ENCODE assay signal across 18 cellular contexts in genomic region chr10:14409247-14409646, GRCh38.
DNase-seq lines count a peak whose midpoint lies in the region; ATAC-seq lines count a peak whose summit lies in the region.
"Had no signal": no experiment of that assay in that cellular context is flagged by ENCODE, and none has a peak within 500 bp of the region (broad histone marks: within the 10 kb centered on the region; RNA-seq: fewer than 3 reads in every experiment).

No MANE protein-coding gene starts in this region.

- no peaks in the 10 kb centered on the region for H3K36me3 ChIP-seq in trophoblast cell (ENCODE audit: control insufficient read depth in 1 of 2, insufficient read depth in 2 of 2, low read length in 2 of 2)
- no peaks in the 10 kb centered on the region for H3K36me3 ChIP-seq in MG63
- H3K36me3 ChIP-seq: right lobe of liver, upper lobe of right lung, WERI-Rb-1 had no signal

- peaks cover 11 to 23% of the 10 kb centered on the region in 2 experiments for H3K4me1 ChIP-seq in trophoblast cell (ENCODE audit: control insufficient read depth in 1 of 2, insufficient read depth in 2 of 2, low read length in 2 of 2)
- H3K4me1 ChIP-seq: A549, right lobe of liver, upper lobe of right lung had no signal

- H3K27me3 ChIP-seq in trophoblast cell (ENCODE audit: insufficient read depth, low read length) = no peaks in the 10 kb centered on the region
- H3K27me3 ChIP-seq in MG63 = no peaks in the 10 kb centered on the region
- H3K27me3 ChIP-seq: right lobe of liver had no signal

- H3K18ac ChIP-seq in trophoblast cell (ENCODE audit: low read length) = no peak overlapping the region

- no peaks in the 10 kb centered on the region for H3K9me3 ChIP-seq in trophoblast cell (ENCODE audit: insufficient read depth, low read depth, low read length)
- H3K9me3 ChIP-seq in MG63 = no peaks in the 10 kb centered on the region
- H3K9me3 ChIP-seq: A549, right lobe of liver, upper lobe of right lung had no signal

- no peak overlapping the region for H3K27ac Mint-ChIP-seq in activated CD4-positive, alpha-beta memory T cell treated with anti-CD3 and anti-CD28 coated beads for 36 hours
- H3K27ac Mint-ChIP-seq in activated CD4-positive, alpha-beta memory T cell treated with anti-CD3 and anti-CD28 coated beads, Interleukin-2, amount 10 ng/mL, durations not matched to agents 7 days and 5 days = no peak overlapping the region

- H2AFZ ChIP-seq in trophoblast cell (ENCODE audit: insufficient read depth, low read length, poor library complexity) = no peak overlapping the region

- peak overlapping the region; percentile 99 for H2AK5ac ChIP-seq in trophoblast cell (ENCODE audit: low read length)

- H4K8ac ChIP-seq in trophoblast cell (ENCODE audit: low read depth, low read length) = peak overlapping the region; percentile 17

- H3K4me1 Mint-ChIP-seq in activated CD4-positive, alpha-beta memory T cell treated with anti-CD3 and anti-CD28 coated beads for 36 hours (ENCODE audit: low read depth) = peaks cover 23% of the 10 kb centered on the region
- H3K4me1 Mint-ChIP-seq in activated CD4-positive, alpha-beta memory T cell treated with anti-CD3 and anti-CD28 coated beads, Interleukin-2, amount 10 ng/mL, durations not matched to agents 7 days and 5 days = peaks cover 11% of the 10 kb centered on the region

- peak overlapping the region; percentile 93 for H2BK5ac ChIP-seq in trophoblast cell (ENCODE audit: low read depth, low read length, poor library complexity)

- H2BK120ac ChIP-seq in trophoblast cell (ENCODE audit: insufficient read depth, low read length, poor library complexity) = peak overlapping the region; percentile 99

- H3K79me2 ChIP-seq in trophoblast cell (ENCODE audit: control insufficient read depth, insufficient read depth, low read length, poor library complexity) = peaks cover 7% of the 10 kb centered on the region

- CTCF ChIA-PET in activated CD4-positive, alpha-beta memory T cell treated with anti-CD3 and anti-CD28 coated beads for 36 hours (lab: Charles Lee) = interaction anchor here (0.6 to 1.5 kb wide), 4 partner anchors 15 to 834 kb away, joined by 3 to 5 read pairs (median 4); no protein-coding TSS in a partner anchor
- CTCF ChIA-PET in activated CD4-positive, alpha-beta memory T cell treated with anti-CD3 and anti-CD28 coated beads, Interleukin-2, amount 10 ng/mL, durations not matched to agents 7 days and 5 days (lab: Charles Lee) = no interaction called here

- H3K23ac ChIP-seq in trophoblast cell (ENCODE audit: low read length) = no peak overlapping the region

- no peak for ATAC-seq in HG03159 (IDR thresholded peaks at IDR 0.05; ENCODE audit: unreplicated experiment)
- ATAC-seq: A549, right lobe of liver, upper lobe of right lung had no signal

- H3K14ac ChIP-seq in trophoblast cell (ENCODE audit: low read length) = peak overlapping the region; percentile 91

- no peak overlapping the region for H3K4me3 Mint-ChIP-seq in activated CD4-positive, alpha-beta memory T cell treated with anti-CD3 and anti-CD28 coated beads for 36 hours
- H3K4me3 Mint-ChIP-seq in activated CD4-positive, alpha-beta memory T cell treated with anti-CD3 and anti-CD28 coated beads, Interleukin-2, amount 10 ng/mL, durations not matched to agents 7 days and 5 days = no peak overlapping the region

- peak overlapping the region; percentile 98 for H4K91ac ChIP-seq in trophoblast cell (ENCODE audit: low read depth, low read length)

- H3K4me3 ChIP-seq in trophoblast cell (ENCODE audit: low read depth, low read length) = no peak overlapping the region
- no peak overlapping the region for H3K4me3 ChIP-seq in MG63
- H3K4me3 ChIP-seq: A549, right lobe of liver, upper lobe of right lung had no signal

- H3K4ac ChIP-seq in trophoblast cell (ENCODE audit: low read depth, low read length) = no peak overlapping the region

- intact Hi-C loops in activated CD4-positive, alpha-beta memory T cell treated with anti-CD3 and anti-CD28 coated beads for 36 hours (cut with micrococcal nuclease) = loop anchor here (1.0 kb wide), 2 partner anchors 19 to 23 kb away; no protein-coding TSS in a partner anchor
- intact Hi-C loops in posterior cingulate gyrus (cut with DNase I) = no loop called here

- peaks cover 35% of the 10 kb centered on the region for H3K27me3 Mint-ChIP-seq in activated CD4-positive, alpha-beta memory T cell treated with anti-CD3 and anti-CD28 coated beads for 36 hours
- peaks cover 32% of the 10 kb centered on the region for H3K27me3 Mint-ChIP-seq in activated CD4-positive, alpha-beta memory T cell treated with anti-CD3 and anti-CD28 coated beads, Interleukin-2, amount 10 ng/mL, durations not matched to agents 7 days and 5 days

- H3K79me1 ChIP-seq in trophoblast cell (ENCODE audit: low read length) = peaks cover 50% of the 10 kb centered on the region

- POLR2A ChIA-PET in activated CD4-positive, alpha-beta memory T cell treated with anti-CD3 and anti-CD28 coated beads for 36 hours (lab: Charles Lee) = interaction anchor here (1.3 to 1.7 kb wide), 2 partner anchors 23 to 224 kb away, joined by 5 to 7 read pairs; no protein-coding TSS in a partner anchor
- POLR2A ChIA-PET in activated CD4-positive, alpha-beta memory T cell treated with anti-CD3 and anti-CD28 coated beads, Interleukin-2, amount 10 ng/mL, durations not matched to agents 7 days and 5 days (lab: Charles Lee) = no interaction called here

- H3K4me2 ChIP-seq in trophoblast cell (ENCODE audit: low read length) = no peak overlapping the region
- H3K4me2 ChIP-seq: A549 had no signal

- H3K9ac ChIP-seq in trophoblast cell (ENCODE audit: low read length) = no peak overlapping the region

- no peak overlapping the region for H4K12ac ChIP-seq in trophoblast cell (ENCODE audit: low read depth, low read length)

- H3K9me3 Mint-ChIP-seq in activated CD4-positive, alpha-beta memory T cell treated with anti-CD3 and anti-CD28 coated beads for 36 hours = peaks cover 9% of the 10 kb centered on the region
- H3K9me3 Mint-ChIP-seq in activated CD4-positive, alpha-beta memory T cell treated with anti-CD3 and anti-CD28 coated beads, Interleukin-2, amount 10 ng/mL, durations not matched to agents 7 days and 5 days = peaks cover 3% of the 10 kb centered on the region

- peak overlapping the region; percentile 79 for H2BK12ac ChIP-seq in trophoblast cell (ENCODE audit: low read length)

- DNase-seq in activated CD4-positive, alpha-beta memory T cell treated with anti-CD3 and anti-CD28 coated beads for 36 hours = peak; percentile 61
- no peak for DNase-seq in activated CD4-positive, alpha-beta memory T cell treated with anti-CD3 and anti-CD28 coated beads, Interleukin-2, amount 10 ng/mL, durations not matched to agents 7 days and 5 days
- DNase-seq in activated T-cell treated with anti-CD3 and anti-CD28 coated beads for 4 hours (peak; percentile 23), trophoblast cell (no peak), posterior cingulate gyrus (no peak), MG63 (no peak)
- DNase-seq in stimulated activated CD8-positive, alpha-beta memory T cell treated with anti-CD3 and anti-CD28 coated beads, Interleukin-15, amount 100 ng/mL, for 48 hours (ENCODE audit: low read depth in 2 of 2) = peak; percentile 9 to 16
- DNase-seq: amniotic stem cell, DMS53, hippocampal formation, NCI-H1092 treated with DMSO at 0.1 percent for 48 hours, NCI-H2171, right lobe of liver, upper lobe of right lung, WERI-Rb-1 had no signal

- H3K36me3 Mint-ChIP-seq in activated CD4-positive, alpha-beta memory T cell treated with anti-CD3 and anti-CD28 coated beads for 36 hours = no peaks in the 10 kb centered on the region
- no peaks in the 10 kb centered on the region for H3K36me3 Mint-ChIP-seq in activated CD4-positive, alpha-beta memory T cell treated with anti-CD3 and anti-CD28 coated beads, Interleukin-2, amount 10 ng/mL, durations not matched to agents 7 days and 5 days (ENCODE audit: low read depth)
- H3K36me3 Mint-ChIP-seq: IgD-negative memory B cell had no signal

- no CpG with 5 or more reads among the region's 4 CpGs for WGBS in trophoblast cell (ENCODE audit: extremely low coverage, insufficient coverage, insufficient read length)

- no peak overlapping the region for H3K27ac ChIP-seq in trophoblast cell (ENCODE audit: low read depth, low read length)
- H3K27ac ChIP-seq: A549, right lobe of liver, upper lobe of right lung, WERI-Rb-1 had no signal

Comparison
In these comparisons a context has a peak if more than half of its experiments do, and no peak if none do; other contexts are left out.
1. DNase-seq: peak in activated CD4-positive, alpha-beta memory T cell treated with anti-CD3 and anti-CD28 coated beads for 36 hours (single experiment), activated T-cell treated with anti-CD3 and anti-CD28 coated beads for 4 hours (single experiment) and stimulated activated CD8-positive, alpha-beta memory T cell treated with anti-CD3 and anti-CD28 coated beads, Interleukin-15, amount 100 ng/mL, for 48 hours (2 of 2); none in activated CD4-positive, alpha-beta memory T cell treated with anti-CD3 and anti-CD28 coated beads, Interleukin-2, amount 10 ng/mL, durations not matched to agents 7 days and 5 days (single experiment), trophoblast cell (0 of 2), posterior cingulate gyrus (0 of 10) and MG63 (single experiment).